Comparison of ENCODE assay signal across 24 cellular contexts in genomic region chr13:50587839-50588373, GRCh38.
A peak's percentile ranks its signal among the peaks of the same experiment; 100 is the strongest.
DNase-seq lines count a peak whose midpoint lies in the region; ATAC-seq and TF ChIP-seq lines count a peak whose summit lies in the region.
"Had no signal": no experiment of that assay in that cellular context is flagged by ENCODE, and none has a peak within 500 bp of the region (broad histone marks: within the 10 kb centered on the region; RNA-seq: fewer than 3 reads in every experiment).

No MANE protein-coding gene starts in this region.

- no peak overlapping the region for H2BK12ac ChIP-seq in H9 (ENCODE audit: insufficient read length, low read depth, low read length)

- TF ChIP-seq CTCF in OCI-LY7 (conservative IDR thresholded peaks at IDR 0.05; ENCODE audit: low read length) (no peak), smooth muscle cell (IDR thresholded peaks at IDR 0.05; ENCODE audit: borderline replicate concordance, insufficient read depth, poor library complexity, severe bottlenecking) (no peak), H9 (conservative IDR thresholded peaks at IDR 0.05) (no peak)

- no peaks in the 10 kb centered on the region for H3K23me2 ChIP-seq in H9 (ENCODE audit: insufficient read length, low read depth, low read length, poor library complexity, severe bottlenecking)

- no peak overlapping the region for H3K23ac ChIP-seq in H9 (ENCODE audit: insufficient read length, low read depth, low read length)

- no peak overlapping the region for H2AK5ac ChIP-seq in H9 (ENCODE audit: insufficient read length, low read length)

- POLR2A ChIA-PET in OCI-LY7 (lab: Charles Lee), result interaction anchor here (0.6 to 2.5 kb wide), 6 partner anchors 10 to 195 kb away, joined by 3 to 9 read pairs (median 4); no protein-coding TSS in a partner anchor

- no peak for ATAC-seq in activated CD8-positive, alpha-beta memory T cell treated with anti-CD3 and anti-CD28 coated beads, Interleukin-2, amount 10 ng/mL, durations not matched to agents 7 days and 5 days
- no peak for ATAC-seq in GM21619 (IDR thresholded peaks at IDR 0.05; ENCODE audit: unreplicated experiment)
- ATAC-seq: stimulated activated naive CD8-positive, alpha-beta T cell treated with anti-CD3 and anti-CD28 coated beads, Interleukin-15, Interleukin-2, amounts not matched to agents 100 U/mL and 50 U/mL, for 24 hours had no signal

- no peak overlapping the region for H3T11ph ChIP-seq in H9 (ENCODE audit: low read length)

- H3K9me2 ChIP-seq in OCI-LY7 (ENCODE audit: insufficient read depth, low read length), result no peaks in the 10 kb centered on the region

- H3K4me1 ChIP-seq in OCI-LY7 (ENCODE audit: insufficient read depth, low read length, poor library complexity, severe bottlenecking) (peaks cover 50% of the 10 kb centered on the region), smooth muscle cell (ENCODE audit: low read depth) (peaks cover 22% of the 10 kb centered on the region), H9 (ENCODE audit: insufficient read depth, low read length) (peaks cover 2% of the 10 kb centered on the region)

- H3K27me3 ChIP-seq in smooth muscle cell (ENCODE audit: low read depth), result no peaks in the 10 kb centered on the region
- H3K27me3 ChIP-seq in H9 (ENCODE audit: insufficient read depth, low read length), result no peaks in the 10 kb centered on the region

- no peak overlapping the region for H4K91ac ChIP-seq in H9 (ENCODE audit: insufficient read length, low read depth, low read length)

- H4K20me1 ChIP-seq in OCI-LY7 (ENCODE audit: insufficient read depth, low read length) (no peaks in the 10 kb centered on the region), smooth muscle cell (ENCODE audit: low read depth) (no peaks in the 10 kb centered on the region), H9 (ENCODE audit: control insufficient read depth, insufficient read depth, insufficient read length) (no peaks in the 10 kb centered on the region)

- intact Hi-C loops in OCI-LY7 (cut with micrococcal nuclease; ENCODE audit: unreplicated experiment), result no loop called here
- intact Hi-C loops in dendritic cell treated with granulocyte-macrophage colony-stimulating factor and Interleukin-4, amounts not matched to agents 40 ng/mL and 50 ng/mL, for 4 days (cut with micrococcal nuclease), result no loop called here

- H3K4ac ChIP-seq in H9 (ENCODE audit: low read depth, low read length), result no peak overlapping the region

- H3K9ac ChIP-seq in smooth muscle cell (ENCODE audit: low read depth), result peak overlapping the region; percentile 32
- no peak overlapping the region for H3K9ac ChIP-seq in H9 (ENCODE audit: extremely low read depth, insufficient read length, low read length)

- no peak overlapping the region for H4K8ac ChIP-seq in H9 (replicated peaks; ENCODE audit: insufficient read length, low read depth, low read length)

- H3K9me3 ChIP-seq in OCI-LY7 (ENCODE audit: low read length) (no peaks in the 10 kb centered on the region; the same call in 1 of the 2 replicates), smooth muscle cell (replicated peaks; ENCODE audit: low read depth) (no peaks in the 10 kb centered on the region), H9 (ENCODE audit: control insufficient read depth, low read depth, low read length) (no peaks in the 10 kb centered on the region)
- H3K9me3 ChIP-seq: thoracic aorta had no signal

- no peak overlapping the region for H2BK120ac ChIP-seq in H9 (ENCODE audit: low read depth, low read length, poor library complexity, severe bottlenecking)

- H3K27ac ChIP-seq in OCI-LY7 (ENCODE audit: low read depth, low read length, poor library complexity, severe bottlenecking) (no peak overlapping the region), smooth muscle cell (ENCODE audit: low read depth) (peak overlapping the region; percentile 93), H9 (ENCODE audit: insufficient read length, low read depth, low read length) (no peak overlapping the region)
- H3K27ac ChIP-seq: thoracic aorta had no signal

- H3K4me2 ChIP-seq in OCI-LY7 (ENCODE audit: low read length) (no peak overlapping the region), smooth muscle cell (peak overlapping the region; percentile 28), H9 (ENCODE audit: insufficient read depth, insufficient read length, low read length) (no peak overlapping the region)

- no TSS peak for BruUV-seq in OCI-LY7 (replicated peaks; lab: Mats Ljungman, UMichigan)

- H3K36me3 ChIP-seq in OCI-LY7 (ENCODE audit: insufficient read depth, low read length), result no peaks in the 10 kb centered on the region
- H3K36me3 ChIP-seq in smooth muscle cell (ENCODE audit: low read depth), result no peaks in the 10 kb centered on the region
- H3K36me3 ChIP-seq: thoracic aorta had no signal

- no peak overlapping the region for H3K4me3 Mint-ChIP-seq in activated CD8-positive, alpha-beta memory T cell treated with anti-CD3 and anti-CD28 coated beads, Interleukin-2, amount 10 ng/mL, durations not matched to agents 7 days and 5 days
- H3K4me3 Mint-ChIP-seq in dendritic cell treated with granulocyte-macrophage colony-stimulating factor and Interleukin-4, amounts not matched to agents 40 ng/mL and 50 ng/mL, for 4 days, result no peak overlapping the region
- H3K4me3 Mint-ChIP-seq in H9, result no peak overlapping the region
- H3K4me3 Mint-ChIP-seq: activated T-cell treated with anti-CD3 and anti-CD28 coated beads, Interleukin-2, amount 50 U/mL, for 24 hours; CD8-positive, alpha-beta memory T cell; T-helper 2 cell treated with Interferon-gamma antibody and Interleukin-4, amounts not matched to agents 5 μg/mL and 100 μg/mL, for 36 hours had no signal

- H3K79me1 ChIP-seq in H9 (ENCODE audit: insufficient read depth, low read depth, low read length, poor library complexity, severe bottlenecking), result no peaks in the 10 kb centered on the region

- H2BK5ac ChIP-seq in H9 (ENCODE audit: insufficient read length, low read length), result no peak overlapping the region

- no peak overlapping the region for H2BK20ac ChIP-seq in H9 (ENCODE audit: low read depth, low read length, poor library complexity, severe bottlenecking)

- H3K36me3 Mint-ChIP-seq in activated CD8-positive, alpha-beta memory T cell treated with anti-CD3 and anti-CD28 coated beads, Interleukin-2, amount 10 ng/mL, durations not matched to agents 7 days and 5 days, result no peaks in the 10 kb centered on the region
- H3K36me3 Mint-ChIP-seq in dendritic cell treated with granulocyte-macrophage colony-stimulating factor and Interleukin-4, amounts not matched to agents 40 ng/mL and 50 ng/mL, for 4 days (ENCODE audit: low read depth), result no peaks in the 10 kb centered on the region
- peaks cover 0 to 5% (median 0%) of the 10 kb centered on the region in 3 experiments; a peak in 1 of 7 replicates for H3K36me3 Mint-ChIP-seq in H9 (ENCODE audit: insufficient read depth in 1 of 3, low read depth in 3 of 3)
- H3K36me3 Mint-ChIP-seq: CD8-positive, alpha-beta memory T cell had no signal

- H3K27me3 Mint-ChIP-seq in activated CD8-positive, alpha-beta memory T cell treated with anti-CD3 and anti-CD28 coated beads, Interleukin-2, amount 10 ng/mL, durations not matched to agents 7 days and 5 days, result peaks cover 3% of the 10 kb centered on the region
- no peaks in the 10 kb centered on the region for H3K27me3 Mint-ChIP-seq in dendritic cell treated with granulocyte-macrophage colony-stimulating factor and Interleukin-4, amounts not matched to agents 40 ng/mL and 50 ng/mL, for 4 days
- no peaks in the 10 kb centered on the region for H3K27me3 Mint-ChIP-seq in H9 (ENCODE audit: low read depth)
- H3K27me3 Mint-ChIP-seq: activated T-cell treated with anti-CD3 and anti-CD28 coated beads, Interleukin-2, amount 50 U/mL, for 24 hours; progenitor cell of endocrine pancreas had no signal

- no peak overlapping the region for H3K56ac ChIP-seq in H9 (ENCODE audit: insufficient read length, low read depth, low read length)

- H3K18ac ChIP-seq in H9 (ENCODE audit: insufficient read length, low read depth, low read length), result no peak overlapping the region

- CTCF ChIA-PET in activated CD8-positive, alpha-beta memory T cell treated with anti-CD3 and anti-CD28 coated beads, Interleukin-2, amount 10 ng/mL, durations not matched to agents 7 days and 5 days (lab: Charles Lee), result interaction anchor here (1.0 to 2.1 kb wide), 2 partner anchors 213 to 324 kb away, joined by 3 to 6 read pairs; no protein-coding TSS in a partner anchor
- CTCF ChIA-PET in OCI-LY7 (lab: Charles Lee; ENCODE audit: unreplicated experiment), result no interaction called here

- no peaks in the 10 kb centered on the region for H3K9me3 Mint-ChIP-seq in activated CD8-positive, alpha-beta memory T cell treated with anti-CD3 and anti-CD28 coated beads, Interleukin-2, amount 10 ng/mL, durations not matched to agents 7 days and 5 days (ENCODE audit: low read depth)
- H3K9me3 Mint-ChIP-seq in dendritic cell treated with granulocyte-macrophage colony-stimulating factor and Interleukin-4, amounts not matched to agents 40 ng/mL and 50 ng/mL, for 4 days, result no peaks in the 10 kb centered on the region
- no peaks in the 10 kb centered on the region; a peak in 1 of 5 replicates for H3K9me3 Mint-ChIP-seq in H9
- H3K9me3 Mint-ChIP-seq: activated T-cell treated with anti-CD3 and anti-CD28 coated beads, Interleukin-2, amount 50 U/mL, for 24 hours; CD8-positive, alpha-beta memory T cell; T-helper 2 cell treated with Interferon-gamma antibody and Interleukin-4, amounts not matched to agents 5 μg/mL and 100 μg/mL, for 36 hours had no signal

- H4K5ac ChIP-seq in H9 (ENCODE audit: insufficient read length, low read depth, low read length), result no peak overlapping the region

- peaks cover 33% of the 10 kb centered on the region for H3K4me1 Mint-ChIP-seq in activated CD8-positive, alpha-beta memory T cell treated with anti-CD3 and anti-CD28 coated beads, Interleukin-2, amount 10 ng/mL, durations not matched to agents 7 days and 5 days
- H3K4me1 Mint-ChIP-seq in dendritic cell treated with granulocyte-macrophage colony-stimulating factor and Interleukin-4, amounts not matched to agents 40 ng/mL and 50 ng/mL, for 4 days (ENCODE audit: low read depth), result peaks cover 17% of the 10 kb centered on the region
- peaks cover 26 to 27% of the 10 kb centered on the region in 2 experiments for H3K4me1 Mint-ChIP-seq in H9

- H3K27ac Mint-ChIP-seq in activated CD8-positive, alpha-beta memory T cell treated with anti-CD3 and anti-CD28 coated beads, Interleukin-2, amount 10 ng/mL, durations not matched to agents 7 days and 5 days, result peak overlapping the region; percentile 9
- peak overlapping the region; percentile 48 for H3K27ac Mint-ChIP-seq in dendritic cell treated with granulocyte-macrophage colony-stimulating factor and Interleukin-4, amounts not matched to agents 40 ng/mL and 50 ng/mL, for 4 days
- no peak overlapping the region for H3K27ac Mint-ChIP-seq in H9
- H3K27ac Mint-ChIP-seq: activated T-cell treated with anti-CD3 and anti-CD28 coated beads, Interleukin-2, amount 50 U/mL, for 24 hours; progenitor cell of endocrine pancreas; T-helper 2 cell treated with Interferon-gamma antibody and Interleukin-4, amounts not matched to agents 5 μg/mL and 100 μg/mL, for 36 hours had no signal

- H2BK15ac ChIP-seq in H9 (ENCODE audit: low read depth, low read length), result no peak overlapping the region

- WGBS in smooth muscle cell (ENCODE audit: low lambda C conversion rate), result 70% methylated on average over 8 of the region's 8 CpGs
- no CpG with 5 or more reads among the region's 8 CpGs for WGBS in H9 (ENCODE audit: extremely low coverage, insufficient read length, low lambda C conversion rate)

- no peak overlapping the region for H3K14ac ChIP-seq in H9 (ENCODE audit: insufficient read depth, low read length)

- H2AFZ ChIP-seq in OCI-LY7 (ENCODE audit: low read length), result peak overlapping the region; percentile 75; the same call in 1 of the 2 replicates
- no peak overlapping the region for H2AFZ ChIP-seq in smooth muscle cell (ENCODE audit: low read depth)
- no peak overlapping the region for H2AFZ ChIP-seq in H9 (ENCODE audit: low read length)

- H3K79me2 ChIP-seq in OCI-LY7 (ENCODE audit: insufficient read depth, low read depth, low read length) (no peaks in the 10 kb centered on the region), smooth muscle cell (ENCODE audit: low read depth) (no peaks in the 10 kb centered on the region), H9 (ENCODE audit: insufficient read depth, low read length) (no peaks in the 10 kb centered on the region)

- H3F3A ChIP-seq in smooth muscle cell (ENCODE audit: low read depth), result peaks cover 3% of the 10 kb centered on the region

- H3K4me3 ChIP-seq in OCI-LY7 (ENCODE audit: low read depth, low read length, poor library complexity, severe bottlenecking), result no peak overlapping the region
- no peak overlapping the region for H3K4me3 ChIP-seq in smooth muscle cell
- H3K4me3 ChIP-seq: thoracic aorta had no signal

- DNase-seq in activated CD8-positive, alpha-beta memory T cell treated with anti-CD3 and anti-CD28 coated beads, Interleukin-2, amount 10 ng/mL, durations not matched to agents 7 days and 5 days, result no peak
- no peak for DNase-seq in activated CD8-positive, alpha-beta memory T cell treated with anti-CD3 and anti-CD28 coated beads, Interleukin-2, amount 50 U/mL, for 48 hours
- DNase-seq in OCI-LY7 (ENCODE audit: low spot score) (no peak), smooth muscle cell (lab: John Stamatoyannopoulos, UW; ENCODE audit: unreplicated experiment) (no peak), H9 (no peak), KG1 (lab: John Stamatoyannopoulos, UW) (no peak)
- DNase-seq: 8988T; activated CD4-positive, alpha-beta T cell treated with anti-CD3 and anti-CD28 coated beads for 4 hours; activated CD8-positive, alpha-beta memory T cell treated with anti-CD3 and anti-CD28 coated beads for 24 hours; activated T-cell treated with anti-CD3 and anti-CD28 coated beads, Interleukin-2, amount 50 U/mL, for 24 hours; CD8-positive, alpha-beta memory T cell; effector memory CD4-positive, alpha-beta T cell; glutamatergic neuron; NCI-H1436 treated with DMSO at 0.1 percent for 48 hours; NCI-H2107; NCI-H446 treated with DMSO at 0.1 percent for 48 hours; NCI-H82; stimulated activated CD4-positive, alpha-beta T cell treated with anti-CD3 and anti-CD28 coated beads, Interleukin-15, amount 100 ng/mL, for 24 hours; stimulated activated naive CD8-positive, alpha-beta T cell treated with anti-CD3 and anti-CD28 coated beads, Interleukin-15, Interleukin-2, amounts not matched to agents 100 U/mL and 50 U/mL, for 24 hours had no signal

Comparison
In these comparisons a context has a peak if more than half of its experiments do, and no peak if none do; other contexts are left out.
1. H3K27ac Mint-ChIP-seq: peak in activated CD8-positive, alpha-beta memory T cell treated with anti-CD3 and anti-CD28 coated beads, Interleukin-2, amount 10 ng/mL, durations not matched to agents 7 days and 5 days (single experiment) and dendritic cell treated with granulocyte-macrophage colony-stimulating factor and Interleukin-4, amounts not matched to agents 40 ng/mL and 50 ng/mL, for 4 days (single experiment); none in H9 (0 of 3).